ENCODE assay signal across 20 cellular contexts in the genomic region with DNA sequence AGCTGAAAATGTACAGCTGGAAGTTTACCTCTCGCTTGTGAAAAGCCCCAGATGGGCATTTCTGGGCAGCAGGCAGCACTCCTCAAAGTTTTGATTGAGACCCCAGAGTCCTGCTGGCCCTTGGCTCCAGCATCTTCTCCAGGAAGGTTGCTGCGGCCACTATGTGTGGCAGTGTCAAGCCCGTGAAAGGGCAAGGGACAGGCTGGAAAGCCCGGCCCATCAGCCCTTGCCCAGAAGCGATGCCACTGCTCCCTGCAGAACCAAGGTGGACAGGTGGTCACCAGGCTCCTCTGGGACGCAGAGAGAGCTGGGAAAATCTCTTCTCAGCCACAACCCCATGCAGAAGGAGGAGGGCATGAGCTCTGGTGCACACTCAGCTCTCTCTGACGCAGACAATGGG.
DNase-seq lines count a peak whose midpoint lies in the region; FAIRE-seq and TF ChIP-seq lines count a peak whose summit lies in the region.
"Had no signal": no experiment of that assay in that cellular context is flagged by ENCODE, and none has a peak within 500 bp of the region (broad histone marks: within the 10 kb centered on the region; RNA-seq: fewer than 3 reads in every experiment).

No MANE protein-coding gene starts in this region.

- H3K79me1 ChIP-seq in H1 (ENCODE audit: low read depth, low read length) = no peaks in the 10 kb centered on the region
- no peaks in the 10 kb centered on the region for H3K79me1 ChIP-seq in neuronal stem cell (ENCODE audit: low read depth, low read length)

- no peak for FAIRE-seq in H1 (lab: Jason Lieb, UNC)
- FAIRE-seq: A549, GM12892, GM18507 had no signal

- H2AFZ ChIP-seq in H1 (ENCODE audit: low read length) (no peak overlapping the region), neuronal stem cell (ENCODE audit: low read length) (no peak overlapping the region)
- H2AFZ ChIP-seq: GM23248 had no signal

- no peaks in the 10 kb centered on the region for H3K4me1 Mint-ChIP-seq in activated naive CD4-positive, alpha-beta T cell treated with anti-CD3 and anti-CD28 coated beads, Interleukin-2, amount 50 U/mL, for 24 hours
- no peaks in the 10 kb centered on the region for H3K4me1 Mint-ChIP-seq in activated naive CD4-positive, alpha-beta T cell treated with anti-CD3 and anti-CD28 coated beads for 36 hours (ENCODE audit: low read depth)
- no peaks in the 10 kb centered on the region for H3K4me1 Mint-ChIP-seq in CD14-positive monocyte
- H3K4me1 Mint-ChIP-seq: CD4-positive, alpha-beta memory T cell had no signal

- H3K4me3 Mint-ChIP-seq in activated naive CD4-positive, alpha-beta T cell treated with anti-CD3 and anti-CD28 coated beads, Interleukin-2, amount 50 U/mL, for 24 hours = no peak overlapping the region
- H3K4me3 Mint-ChIP-seq in activated naive CD4-positive, alpha-beta T cell treated with anti-CD3 and anti-CD28 coated beads for 36 hours = no peak overlapping the region
- H3K4me3 Mint-ChIP-seq in CD14-positive monocyte = no peak overlapping the region
- H3K4me3 Mint-ChIP-seq: CD4-positive, alpha-beta memory T cell had no signal

- no peak overlapping the region for H3K27ac ChIP-seq in H1 (ENCODE audit: low read depth, low read length)
- H3K27ac ChIP-seq in neuronal stem cell (replicated peaks; ENCODE audit: low read length) = no peak overlapping the region
- H3K27ac ChIP-seq in stomach = no peak overlapping the region
- H3K27ac ChIP-seq: 22Rv1, A549, C4-2B, GM23248 had no signal

- no peak overlapping the region for H3K18ac ChIP-seq in H1 (ENCODE audit: extremely low read depth, low read length)
- peak overlapping the region; percentile 7 for H3K18ac ChIP-seq in neuronal stem cell (ENCODE audit: low read length)

- 0 out of 2 replicates have a peak overlapping the region, but pooled peaks have one; percentile 72 for H2BK15ac ChIP-seq in H1 (ENCODE audit: low read length)
- no peak overlapping the region for H2BK15ac ChIP-seq in neuronal stem cell (ENCODE audit: low read length)

- TF ChIP-seq CTCF in H1 (IDR thresholded peaks at IDR 0.05; ENCODE audit: control extremely low read depth in 1 of 3, insufficient read depth in 1 of 3, low read depth in 1 of 3, low read length in 3 of 3) = no peak
- no peak for TF ChIP-seq CTCF in CD14-positive monocyte (IDR thresholded peaks at IDR 0.05)
- TF ChIP-seq CTCF in stomach (IDR thresholded peaks at IDR 0.05) = no peak

- no peak for TF ChIP-seq POLR2A in H1 (IDR thresholded peaks at IDR 0.05; ENCODE audit: control extremely low read depth in 1 of 2, low read depth in 2 of 2, low read length in 2 of 2)
- TF ChIP-seq POLR2A in stomach (IDR thresholded peaks at IDR 0.05) = no peak

- CTCF ChIA-PET in activated naive CD4-positive, alpha-beta T cell treated with anti-CD3 and anti-CD28 coated beads for 36 hours (lab: Charles Lee) = interaction anchor here (0.8 kb wide), 1 partner anchor 23 kb away, joined by 3 read pairs; no protein-coding TSS in a partner anchor
- CTCF ChIA-PET in H1 (lab: Charles Lee; ENCODE audit: partially characterized antibody) = interaction anchor here (0.6 to 2.0 kb wide), 6 partner anchors 11 to 96 kb away, joined by 3 to 7 read pairs (median 4); no protein-coding TSS in a partner anchor

- H3K79me2 ChIP-seq in H1 (ENCODE audit: control insufficient read depth in 1 of 2, insufficient read depth in 2 of 2, low read length in 2 of 2) = no peaks in the 10 kb centered on the region

- no peak for TF ChIP-seq EP300 in H1 (IDR thresholded peaks at IDR 0.05; ENCODE audit: borderline replicate concordance in 1 of 2, low read depth in 2 of 2, low read length in 2 of 2)
- no peak for TF ChIP-seq EP300 in stomach (IDR thresholded peaks at IDR 0.05)

- H3K14ac ChIP-seq in H1 (ENCODE audit: insufficient read length) (no peak overlapping the region), neuronal stem cell (ENCODE audit: low read length) (peak overlapping the region; percentile 47)

- no peak overlapping the region for H2AK5ac ChIP-seq in H1 (ENCODE audit: low read depth, low read length)
- peak overlapping the region; percentile 40 for H2AK5ac ChIP-seq in neuronal stem cell (ENCODE audit: low read depth, low read length)

- no peak overlapping the region for H2BK5ac ChIP-seq in H1 (ENCODE audit: low read depth, low read length)
- peak overlapping the region; percentile 19 for H2BK5ac ChIP-seq in neuronal stem cell (ENCODE audit: low read length)

- H4K8ac ChIP-seq in H1 (ENCODE audit: extremely low read depth, insufficient read depth, low read length) (no peak overlapping the region), neuronal stem cell (ENCODE audit: low read depth, low read length) (no peak overlapping the region)

- H3K4ac ChIP-seq in H1 (replicated peaks; ENCODE audit: insufficient read length, low read depth, low read length) (no peak overlapping the region), neuronal stem cell (ENCODE audit: low read length) (peak overlapping the region; percentile 27)

- intact Hi-C loops in activated naive CD4-positive, alpha-beta T cell treated with anti-CD3 and anti-CD28 coated beads for 36 hours (cut with micrococcal nuclease) = no loop called here
- intact Hi-C loops in CD14-positive monocyte (cut with micrococcal nuclease) (no loop called here), stomach (cut with DNase I; ENCODE audit: low total_unique reads) (no loop called here)

- POLR2A ChIA-PET in H1 (lab: Charles Lee; ENCODE audit: partially characterized antibody) = interaction anchor here (1.1 kb wide), 1 partner anchor 10 kb away, joined by 4 read pairs; no protein-coding TSS in a partner anchor

- no peak overlapping the region for H3K4me2 ChIP-seq in H1 (ENCODE audit: insufficient read depth in 1 of 2, low read depth in 2 of 2, low read length in 2 of 2)
- no peak overlapping the region for H3K4me2 ChIP-seq in neuronal stem cell (ENCODE audit: insufficient read depth, low read length, poor library complexity, severe bottlenecking)
- H3K4me2 ChIP-seq: A549 had no signal

- H4K20me1 ChIP-seq in H1 (replicated peaks in 1 of 2; ENCODE audit: control insufficient read depth in 1 of 2, insufficient read depth in 2 of 2, low read length in 2 of 2) = no peaks in the 10 kb centered on the region

- H3K23ac ChIP-seq in H1 (ENCODE audit: insufficient read length) (no peak overlapping the region), neuronal stem cell (ENCODE audit: low read depth, low read length, poor library complexity) (no peak overlapping the region)

- no peaks in the 10 kb centered on the region for H3K9me3 Mint-ChIP-seq in activated naive CD4-positive, alpha-beta T cell treated with anti-CD3 and anti-CD28 coated beads, Interleukin-2, amount 50 U/mL, for 24 hours
- H3K9me3 Mint-ChIP-seq in activated naive CD4-positive, alpha-beta T cell treated with anti-CD3 and anti-CD28 coated beads for 36 hours = no peaks in the 10 kb centered on the region
- peaks cover 0 to 2% (median 0%) of the 10 kb centered on the region in 7 donors for H3K9me3 Mint-ChIP-seq in CD14-positive monocyte
- H3K9me3 Mint-ChIP-seq: CD4-positive, alpha-beta memory T cell had no signal

- no peak overlapping the region for H3K4me3 ChIP-seq in H1 (ENCODE audit: extremely low read depth in 1 of 4, insufficient read depth in 2 of 4, low read depth in 3 of 4, low read length in 4 of 4)
- H3K4me3 ChIP-seq in neuronal stem cell (ENCODE audit: low read length in 2 of 2) = no peak overlapping the region
- no peak overlapping the region for H3K4me3 ChIP-seq in stomach
- H3K4me3 ChIP-seq: A549, GM23248 had no signal

- H3K4me1 ChIP-seq in H1 (replicated peaks in 1 of 4; ENCODE audit: control insufficient read depth in 3 of 4, insufficient read depth in 4 of 4, low read length in 3 of 4) (no peaks in the 10 kb centered on the region), neuronal stem cell (ENCODE audit: control insufficient read depth in 2 of 2, insufficient read depth in 1 of 2, low read depth in 1 of 2, low read length in 2 of 2) (peaks cover 0 to 6% of the 10 kb centered on the region in 2 donors), stomach (no peaks in the 10 kb centered on the region)
- H3K4me1 ChIP-seq: A549 had no signal

- H3K27me3 ChIP-seq in H1 (replicated peaks in 1 of 4; ENCODE audit: control insufficient read depth in 3 of 4, extremely low read depth in 1 of 4, insufficient read depth in 3 of 4, low read length in 3 of 4) = no peaks in the 10 kb centered on the region
- peaks cover 0 to 12% (median 0%) of the 10 kb centered on the region in 3 experiments for H3K27me3 ChIP-seq in neuronal stem cell (ENCODE audit: control insufficient read depth in 3 of 3, insufficient read depth in 3 of 3, low read depth in 1 of 3, low read length in 3 of 3)
- H3K27me3 ChIP-seq in stomach = peaks cover 0 to 24% (median 0%) of the 10 kb centered on the region in 3 donors

- H2BK12ac ChIP-seq in H1 (ENCODE audit: low read depth, low read length) (no peak overlapping the region), neuronal stem cell (ENCODE audit: low read length) (no peak overlapping the region)

- H2BK120ac ChIP-seq in H1 (replicated peaks; ENCODE audit: low read depth, low read length) (no peak overlapping the region), neuronal stem cell (ENCODE audit: low read depth, low read length) (peak overlapping the region; percentile 61)

- H3K23me2 ChIP-seq in H1 (ENCODE audit: low read depth, low read length) = no peaks in the 10 kb centered on the region

- H3K9me3 ChIP-seq in H1 (ENCODE audit: insufficient read depth in 2 of 2, low read depth in 1 of 2, low read length in 1 of 2) (no peaks in the 10 kb centered on the region), neuronal stem cell (replicated peaks in 1 of 2; ENCODE audit: control insufficient read depth in 2 of 2, insufficient read depth in 1 of 2, low read depth in 1 of 2, low read length in 2 of 2) (no peaks in the 10 kb centered on the region), stomach (no peaks in the 10 kb centered on the region)
- H3K9me3 ChIP-seq: A549 had no signal

- TF ChIP-seq RAD21 in H1 (IDR thresholded peaks at IDR 0.05 in 1 of 2, conservative IDR thresholded peaks at IDR 0.05 in 1 of 2; ENCODE audit: low read depth in 2 of 2, low read length in 2 of 2) = no peak

- no peaks in the 10 kb centered on the region for H3K36me3 Mint-ChIP-seq in activated naive CD4-positive, alpha-beta T cell treated with anti-CD3 and anti-CD28 coated beads, Interleukin-2, amount 50 U/mL, for 24 hours
- no peaks in the 10 kb centered on the region for H3K36me3 Mint-ChIP-seq in activated naive CD4-positive, alpha-beta T cell treated with anti-CD3 and anti-CD28 coated beads for 36 hours (ENCODE audit: low read depth)
- H3K36me3 Mint-ChIP-seq in CD14-positive monocyte = no peaks in the 10 kb centered on the region
- H3K36me3 Mint-ChIP-seq: CD4-positive, alpha-beta memory T cell had no signal

- no peak overlapping the region for H3K56ac ChIP-seq in H1 (replicated peaks; ENCODE audit: insufficient read length, low read depth, low read length)

- H3K27ac Mint-ChIP-seq in activated naive CD4-positive, alpha-beta T cell treated with anti-CD3 and anti-CD28 coated beads, Interleukin-2, amount 50 U/mL, for 24 hours = peak overlapping the region; percentile 33
- H3K27ac Mint-ChIP-seq in activated naive CD4-positive, alpha-beta T cell treated with anti-CD3 and anti-CD28 coated beads for 36 hours = no peak overlapping the region
- no peak overlapping the region for H3K27ac Mint-ChIP-seq in CD14-positive monocyte

- H4K5ac ChIP-seq in H1 (ENCODE audit: insufficient read length, low read depth, low read length) = no peak overlapping the region

- H3K9ac ChIP-seq in H1 (replicated peaks in 1 of 4; ENCODE audit: extremely low read depth in 1 of 4, low read depth in 3 of 4, low read length in 3 of 4) (no peak overlapping the region), neuronal stem cell (ENCODE audit: low read depth, low read length, poor library complexity) (no peak overlapping the region)
- H3K9ac ChIP-seq: GM23248 had no signal

- no peak overlapping the region for H2BK20ac ChIP-seq in H1 (ENCODE audit: low read length)

- H4K91ac ChIP-seq in H1 (replicated peaks; ENCODE audit: insufficient read length, low read length) = no peak overlapping the region
- no peak overlapping the region for H4K91ac ChIP-seq in neuronal stem cell (ENCODE audit: low read depth, low read length, poor library complexity)

- peaks cover 2% of the 10 kb centered on the region for H3K27me3 Mint-ChIP-seq in activated naive CD4-positive, alpha-beta T cell treated with anti-CD3 and anti-CD28 coated beads, Interleukin-2, amount 50 U/mL, for 24 hours
- no peaks in the 10 kb centered on the region for H3K27me3 Mint-ChIP-seq in activated naive CD4-positive, alpha-beta T cell treated with anti-CD3 and anti-CD28 coated beads for 36 hours (ENCODE audit: low read depth)
- peaks cover 4 to 9% (median 5%) of the 10 kb centered on the region in 3 donors for H3K27me3 Mint-ChIP-seq in CD14-positive monocyte (ENCODE audit: low read depth in 3 of 3)

- H3K36me3 ChIP-seq in H1 (ENCODE audit: control insufficient read depth in 2 of 4, insufficient read depth in 4 of 4, low read length in 3 of 4) (no peaks in the 10 kb centered on the region), neuronal stem cell (replicated peaks in 1 of 2; ENCODE audit: control insufficient read depth in 2 of 2, insufficient read depth in 2 of 2, low read length in 2 of 2) (no peaks in the 10 kb centered on the region), stomach (no peaks in the 10 kb centered on the region)

- DNase-seq in activated naive CD4-positive, alpha-beta T cell treated with anti-CD3 and anti-CD28 coated beads for 36 hours = no peak
- DNase-seq in H1 (ENCODE audit: low read depth in 1 of 2, low spot score in 2 of 2) (no peak), neuronal stem cell (ENCODE audit: low spot score) (no peak), CD14-positive monocyte (ENCODE audit: low spot score) (no peak), HUDEP-2 (lab: John Stamatoyannopoulos, UW; ENCODE audit: unreplicated experiment in 76 of 76) (no peak), stomach (no peak), NCI-H1092 treated with DMSO at 0.1 percent for 48 hours (lab: John Stamatoyannopoulos, UW) (no peak)
- DNase-seq: AML-193; CD4-positive, alpha-beta memory T cell; DMS153; DMS79; GDM1; GM23248; H7 had no signal

- WGBS in H1 (ENCODE audit: extremely low coverage in 1 of 2, insufficient coverage in 1 of 2, insufficient read length in 1 of 2, insufficient replicate concordance in 2 of 2, low coverage in 1 of 2, low lambda C conversion rate in 2 of 2, missing lambda C conversion rate in 1 of 2), 2 experiments = 90% methylated on average over 7 of the region's 7 CpGs; no CpG with 5 or more reads in 1 of the 2 experiments
- no CpG with 5 or more reads among the region's 7 CpGs for WGBS in neuronal stem cell (ENCODE audit: extremely low coverage in 2 of 2, insufficient read length in 2 of 2, insufficient replicate concordance in 1 of 2), 2 donors
- 68 to 84% (median 82%) methylated on average over 6 to 7 of the region's 7 CpGs for WGBS in stomach, 5 donors
